Comparison of ENCODE assay signal across 8 cellular contexts in genomic region chr9:135624282-135624681, GRCh38. TPM values are rescaled to one million over a fixed set of nuclear protein-coding genes. Genes with fewer than 3 reads are reported as not detected.
"Had no signal": no experiment of that assay in that cellular context is flagged by ENCODE, and none has a peak within 500 bp of the region (broad histone marks: within the 10 kb centered on the region; RNA-seq: fewer than 3 reads in every experiment).

No MANE protein-coding gene starts in this region.

- H3K4me1 Mint-ChIP-seq: IgD-negative memory B cell had no signal

- ATAC-seq: HepG2, K562 had no signal

- H3K4me3 ChIP-seq: K562 had no signal

- DNase-seq: IMR-90, KBM-7 had no signal

- H3K36me3 Mint-ChIP-seq: IgD-negative memory B cell had no signal

- H3K27ac Mint-ChIP-seq: IgD-negative memory B cell had no signal

- H3K4me3 Mint-ChIP-seq: IgD-negative memory B cell had no signal

- H3K27ac ChIP-seq: HL-60 had no signal

RNA-seq across cellular contexts. Expression of gene GLT6D1, which starts 15.1 kb away (rescaled TPM):
- total RNA-seq: HepG2, HT-29, HT1080, IMR-90, K562 had no signal

RNA-seq across cellular contexts. Expression of gene LCN9, which starts 38.8 kb away (rescaled TPM):
- total RNA-seq: HepG2, HT-29, HT1080, IMR-90, K562 had no signal
